Comparison of ENCODE assay signal across 8 cellular contexts in genomic region chr14:22766457-22767322, GRCh38.
DNase-seq lines count a peak whose midpoint lies in the region; ATAC-seq lines count a peak whose summit lies in the region.

TSS of gene OXA1L (plus strand) at chr14:22766688. CDS start at chr14:22766702, 14 bp downstream.

- ATAC-seq in GM18499 (IDR thresholded peaks at IDR 0.05; ENCODE audit: insufficient read depth, unreplicated experiment) = peak; percentile 51
- ATAC-seq in HG02970 (IDR thresholded peaks at IDR 0.05; ENCODE audit: low FRiP score, unreplicated experiment) = peak; percentile 83
- no peak for ATAC-seq in HG03457 (IDR thresholded peaks at IDR 0.05; ENCODE audit: unreplicated experiment)

- DNase-seq in NCI-H2081 (lab: John Stamatoyannopoulos, UW) (peak; percentile 95 to 97), T1000 (lab: John Stamatoyannopoulos, UW) (peak; percentile 93), astrocyte of the hippocampus (ENCODE audit: low read depth, low spot score) (peak; percentile 99), hippocampal formation (lab: John Stamatoyannopoulos, UW) (peak; percentile 93 to 94), retina (peak; percentile 93)
